ENCODE assay signal across 8 cellular contexts in genomic region chr17:35432176-35433074, GRCh38. TPM values are rescaled to one million over a fixed set of nuclear protein-coding genes. Genes with fewer than 3 reads are reported as not detected.
DNase-seq lines count a peak whose midpoint lies in the region; ATAC-seq and TF ChIP-seq lines count a peak whose summit lies in the region.

Gene SLFN12, minus strand, starts transcription at chr17:35432500. Its CDS starts 9,472 bp downstream, at chr17:35423028.

- no peaks in the 10 kb centered on the region for H3K36me3 Mint-ChIP-seq in activated naive CD8-positive, alpha-beta T cell treated with anti-CD3 and anti-CD28 coated beads, Interleukin-2, amount 50 U/mL, for 24 hours (ENCODE audit: low read depth)

- H3K27me3 Mint-ChIP-seq in activated naive CD8-positive, alpha-beta T cell treated with anti-CD3 and anti-CD28 coated beads, Interleukin-2, amount 50 U/mL, for 24 hours: no peaks in the 10 kb centered on the region

- 9 to 24% (median 20%) methylated on average over 22 of the region's 22 CpGs for WGBS in heart left ventricle, 4 donors
- WGBS in prostate gland: 52% methylated on average over 22 of the region's 22 CpGs

- peak within 1 kb of the TSS; percentile 89 for H3K4me3 Mint-ChIP-seq in activated naive CD8-positive, alpha-beta T cell treated with anti-CD3 and anti-CD28 coated beads, Interleukin-2, amount 50 U/mL, for 24 hours

- DNase-seq in GM13977 (ENCODE audit: low spot score) (peak; percentile 69), RPMI7951 (ENCODE audit: low read depth) (peak; percentile 93), heart left ventricle (peak in 4 of 5 donors; percentile 61 to 74 (median 68)), prostate gland (ENCODE audit: low spot score) (no peak), NCI-H2196 (lab: John Stamatoyannopoulos, UW; ENCODE audit: unreplicated experiment) (no peak), NCI-H187 treated with DMSO at 0.1 percent for 48 hours (lab: John Stamatoyannopoulos, UW) (no peak)
- peak; percentile 36 for DNase-seq in activated naive CD8-positive, alpha-beta T cell treated with anti-CD3 and anti-CD28 coated beads, Interleukin-2, amount 50 U/mL, for 24 hours

- no peaks in the 10 kb centered on the region for H3K9me3 ChIP-seq in heart left ventricle
- H3K9me3 ChIP-seq in prostate gland: no peaks in the 10 kb centered on the region

- peak; percentile 60 for ATAC-seq in HG02678 (IDR thresholded peaks at IDR 0.05; ENCODE audit: unreplicated experiment)
- ATAC-seq in activated naive CD8-positive, alpha-beta T cell treated with anti-CD3 and anti-CD28 coated beads, Interleukin-2, amount 50 U/mL, for 24 hours: peak; percentile 79
- peak; percentile 70 to 93 (median 89) for ATAC-seq in heart left ventricle

- in situ Hi-C loops in GM13977 (cut with MboI; ENCODE audit: low pct_unique_long_range_greater_than_20kb, low sequenced_read_pairs, unreplicated experiment): no loop called here

- peak within 1 kb of the TSS; percentile 88 for H3K27ac Mint-ChIP-seq in activated naive CD8-positive, alpha-beta T cell treated with anti-CD3 and anti-CD28 coated beads, Interleukin-2, amount 50 U/mL, for 24 hours

- no peak for TF ChIP-seq CTCF in GM13977 (IDR thresholded peaks at IDR 0.05; ENCODE audit: extremely low read depth, insufficient read depth, missing control alignments)
- no peak for TF ChIP-seq CTCF in heart left ventricle (IDR thresholded peaks at IDR 0.05)
- TF ChIP-seq CTCF in prostate gland (IDR thresholded peaks at IDR 0.05): no peak

- H3K36me3 ChIP-seq in heart left ventricle: peaks cover 0 to 11% (median 0%) of the 10 kb centered on the region in 9 donors
- no peaks in the 10 kb centered on the region for H3K36me3 ChIP-seq in prostate gland

- H3K27me3 ChIP-seq in heart left ventricle (no peaks in the 10 kb centered on the region), prostate gland (replicated peaks; ENCODE audit: insufficient read depth) (no peaks in the 10 kb centered on the region)

- TF ChIP-seq POLR2A in heart left ventricle (IDR thresholded peaks at IDR 0.05) (peak in 1 of 2 donors; percentile 51), prostate gland (IDR thresholded peaks at IDR 0.05) (no peak)

- intact Hi-C loops in heart left ventricle (cut with DNase I) (loop anchor here in 7 of 10 donors (1.0 to 10.0 kb wide), 15 partner anchors 52 to 190 kb away; partner anchors contain the start of genes SLFN12L (in 4 of the 7), SLFN11 (in 3 of the 7) and SLFN5 (in 1 of the 7)), prostate gland (cut with DNase I) (no loop called here)

- H3K4me1 Mint-ChIP-seq in activated naive CD8-positive, alpha-beta T cell treated with anti-CD3 and anti-CD28 coated beads, Interleukin-2, amount 50 U/mL, for 24 hours: peaks cover 43% of the 10 kb centered on the region

- peak within 1 kb of the TSS; percentile 86 to 97 (median 93) for H3K27ac ChIP-seq in heart left ventricle
- peak within 1 kb of the TSS; percentile 61 to 70 for H3K27ac ChIP-seq in prostate gland

- H3K4me1 ChIP-seq in heart left ventricle: peaks cover 0 to 42% (median 19%) of the 10 kb centered on the region in 12 donors
- no peaks in the 10 kb centered on the region for H3K4me1 ChIP-seq in prostate gland (replicated peaks)

- H3K9me3 Mint-ChIP-seq in activated naive CD8-positive, alpha-beta T cell treated with anti-CD3 and anti-CD28 coated beads, Interleukin-2, amount 50 U/mL, for 24 hours: no peaks in the 10 kb centered on the region

- H3K4me3 ChIP-seq in heart left ventricle (peak within 1 kb of the TSS; percentile 49 to 81 (median 68)), prostate gland (peak within 1 kb of the TSS; percentile 34 to 36)

RNA-seq across cellular contexts. Expression of gene SLFN12, which starts in this region (rescaled TPM):
- total RNA-seq in RPMI7951 (2014; rRNA removed; shearing (Covaris generic)): 11.0 and 13.9 TPM in 2 replicates
- 10 to 100 TPM in 1 of 9 donors, 1 to 10 TPM in 8; 3.3 to 10.0 (median 4.5) TPM for total RNA-seq in heart left ventricle
- polyA plus RNA-seq in heart left ventricle: 1 to 10 TPM; 1.7 to 2.8 TPM
- total RNA-seq in prostate gland: 1 to 10 TPM; 4.9 to 5.2 TPM

Comparison
In these comparisons a context has a peak if more than half of its experiments do, and no peak if none do; other contexts are left out.
1. DNase-seq: peak in GM13977 (single experiment), RPMI7951 (single experiment), activated naive CD8-positive, alpha-beta T cell treated with anti-CD3 and anti-CD28 coated beads, Interleukin-2, amount 50 U/mL, for 24 hours (single experiment) and heart left ventricle (4 of 5); none in prostate gland (single experiment), NCI-H2196 (single experiment) and NCI-H187 treated with DMSO at 0.1 percent for 48 hours (single experiment).
2. Peak in every context shown above with its lines, with median percentiles within 50 percentile points of each other: ATAC-seq.